ENCODE assay signal across 17 cellular contexts in the genomic region with DNA sequence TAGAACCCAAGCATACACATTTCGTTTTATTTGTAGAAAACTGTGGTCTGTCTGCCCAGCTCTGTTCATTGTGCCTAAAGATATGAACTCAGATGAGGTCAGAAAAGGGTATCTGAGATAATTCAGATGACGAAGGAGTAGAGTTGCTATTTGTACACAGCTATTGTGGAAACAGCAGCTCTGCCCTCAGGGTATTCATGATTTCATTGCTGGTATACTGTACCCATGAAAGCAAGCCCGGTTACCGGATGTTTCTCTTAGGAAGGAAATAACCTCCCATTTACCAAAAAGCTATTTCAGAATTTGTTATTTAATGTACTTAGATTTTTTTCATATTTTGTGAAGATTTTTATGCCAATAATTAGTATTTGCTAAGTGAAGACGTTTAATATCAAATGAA. TPM values are rescaled to one million over a fixed set of nuclear protein-coding genes. Genes with fewer than 3 reads are reported as not detected.
DNase-seq lines count a peak whose midpoint lies in the region; ATAC-seq, FAIRE-seq and TF ChIP-seq lines count a peak whose summit lies in the region.
"Had no signal": no experiment of that assay in that cellular context is flagged by ENCODE, and none has a peak within 500 bp of the region (broad histone marks: within the 10 kb centered on the region; RNA-seq: fewer than 3 reads in every experiment).

No MANE protein-coding gene starts in this region.

- no TSS peak for BruUV-seq in HepG2 (replicated peaks; lab: Mats Ljungman, UMichigan)

- H3K36me3 ChIP-seq in liver (ENCODE audit: control insufficient read depth in 4 of 4, insufficient read depth in 3 of 4, low read depth in 1 of 4, low read length in 3 of 4) (peaks cover 5 to 53% (median 41%) of the 10 kb centered on the region in 4 donors), HepG2 (replicated peaks in 1 of 2; ENCODE audit: control insufficient read depth in 1 of 2, insufficient read depth in 2 of 2, low read length in 2 of 2) (peaks cover 12 to 55% of the 10 kb centered on the region in 2 experiments)

- H3K9ac ChIP-seq in liver (ENCODE audit: low read depth in 1 of 2, low read length in 2 of 2) (no peak overlapping the region), HepG2 (ENCODE audit: insufficient read depth, low read depth, low read length) (no peak overlapping the region)

- in situ Hi-C loops in HepG2 (cut with HindIII; ENCODE audit: extremely low pct_ligation_motif_present, low pct_unique_long_range_greater_than_20kb), result no loop called here
- in situ Hi-C loops in SK-MEL-5 (cut with HindIII; ENCODE audit: low pct_unique_long_range_greater_than_20kb, low sequenced_read_pairs), result no loop called here

- H3K9me3 ChIP-seq in liver (ENCODE audit: control insufficient read depth in 4 of 4, low read length in 3 of 4) (no peaks in the 10 kb centered on the region), HepG2 (ENCODE audit: low read length) (no peaks in the 10 kb centered on the region)

- ATAC-seq in HepG2 (no peak), foreskin keratinocyte (peak; percentile 53)
- ATAC-seq: HCT116, Panc1 had no signal

- intact Hi-C loops in HepG2 (cut with micrococcal nuclease; ENCODE audit: unreplicated experiment) (no loop called here), head of caudate nucleus (cut with DNase I) (no loop called here)

- no peak for TF ChIP-seq POLR2A in HepG2 (IDR thresholded peaks at IDR 0.05; ENCODE audit: insufficient read depth in 1 of 2, low read depth in 2 of 2, low read length in 2 of 2)

- peaks cover 0 to 19% (median 7%) of the 10 kb centered on the region in 4 donors for H3K4me1 ChIP-seq in liver (ENCODE audit: control insufficient read depth in 4 of 4, insufficient read depth in 4 of 4, low read length in 3 of 4)
- H3K4me1 ChIP-seq in HepG2 (ENCODE audit: insufficient read depth, low read length), result peaks cover 28% of the 10 kb centered on the region
- H3K4me1 ChIP-seq in foreskin keratinocyte, result peaks cover 3% of the 10 kb centered on the region

- no peaks in the 10 kb centered on the region for H4K20me1 ChIP-seq in HepG2 (ENCODE audit: insufficient read depth, low read length)

- no peak for DNase-seq in HepG2 (ENCODE audit: low spot score)
- peak; percentile 84 for DNase-seq in SK-MEL-5 (ENCODE audit: low read depth, low spot score)
- peak; percentile 27 to 74 for DNase-seq in foreskin keratinocyte
- DNase-seq in anterior cingulate cortex (lab: John Stamatoyannopoulos, UW), result no peak
- DNase-seq in NCI-H1105 treated with DMSO at 0.1 percent for 48 hours (lab: John Stamatoyannopoulos, UW), result no peak
- no peak for DNase-seq in activated effector memory CD4-positive, alpha-beta T cell treated with anti-CD3 and anti-CD28 coated beads, Interleukin-2, amount 50 U/mL, for 16 hours
- DNase-seq in head of caudate nucleus, result no peak
- DNase-seq: CD4-positive, alpha-beta memory T cell; DND-41; GDM1; NCI-H1694; NCI-H446; NCI-H774; SHP77 had no signal

- TF ChIP-seq CTCF in liver (IDR thresholded peaks at IDR 0.05; ENCODE audit: low read depth, low read length, missing input control), result no peak
- TF ChIP-seq CTCF in HepG2 (CRISPR knock-in tag; IDR thresholded peaks at IDR 0.05), result no peak
- no peak for TF ChIP-seq CTCF in foreskin keratinocyte (conservative IDR thresholded peaks at IDR 0.05)

- POLR2A ChIA-PET in HepG2 (lab: Yijun Ruan, JAX), result no interaction called here

- 89% methylated on average over 5 of the region's 5 CpGs for WGBS in liver
- 97% methylated on average over 5 of the region's 5 CpGs for WGBS in HepG2 (ENCODE audit: low lambda C conversion rate)

- H3K4me3 ChIP-seq in liver (ENCODE audit: low read depth in 1 of 3, low read length in 3 of 3), result no peak overlapping the region
- no peak overlapping the region for H3K4me3 ChIP-seq in HepG2 (replicated peaks in 1 of 3; ENCODE audit: insufficient read depth in 1 of 3, low read depth in 2 of 3, low read length in 3 of 3)

- H3K79me2 ChIP-seq in HepG2 (ENCODE audit: insufficient read depth, low read length), result peaks cover 2% of the 10 kb centered on the region

- TF ChIP-seq EP300 in HepG2 (IDR thresholded peaks at IDR 0.05; ENCODE audit: low read depth in 2 of 2, low read length in 2 of 2), result no peak
- TF ChIP-seq EP300 in HepG2 (CRISPR knock-in tag; IDR thresholded peaks at IDR 0.05; ENCODE audit: borderline replicate concordance), result no peak

- H3K27me3 ChIP-seq in liver (ENCODE audit: control insufficient read depth in 4 of 4, insufficient read depth in 4 of 4, low read length in 3 of 4) (no peaks in the 10 kb centered on the region), HepG2 (ENCODE audit: control insufficient read depth in 1 of 2, insufficient read depth in 2 of 2, low read length in 2 of 2) (no peaks in the 10 kb centered on the region), foreskin keratinocyte (no peaks in the 10 kb centered on the region)

- TF ChIP-seq RAD21 in liver (IDR thresholded peaks at IDR 0.05) (peak in 1 of 2 donors; percentile 7), HepG2 (CRISPR knock-in tag; IDR thresholded peaks at IDR 0.05) (no peak)

- no peak overlapping the region for H2AFZ ChIP-seq in HepG2 (ENCODE audit: low read length)

- H3K27ac ChIP-seq in liver (ENCODE audit: low read depth in 1 of 2, low read length in 2 of 2) (no peak overlapping the region), HepG2 (ENCODE audit: extremely low read length, insufficient read depth, low read length) (no peak overlapping the region), foreskin keratinocyte (no peak overlapping the region)

- CTCF ChIA-PET in HepG2 (lab: Yijun Ruan, JAX; ENCODE audit: low intra/inter-chr PET ratio, low total read pairs), result no interaction called here

- H3K4me2 ChIP-seq in HepG2 (ENCODE audit: low read depth, low read length), result no peak overlapping the region

- FAIRE-seq in HepG2 (lab: Jason Lieb, UNC), result no peak

RNA-seq across cellular contexts. Expression of a gene that starts 37.8 kb away (rescaled TPM):
- total RNA-seq in liver, result 10 to 100 TPM; 20.0 to 36.8 TPM
- polyA plus RNA-seq in liver, result 10 to 100 TPM; 25.5 to 34.1 TPM
- total RNA-seq in HepG2 (2016; rRNA removed; fragmentation: Illumina TruSeq; extraction: Trizol), result 19.0 and 21.2 TPM in 2 replicates
- total RNA-seq in HepG2 (2016; cell fraction: cytosol; rRNA removed; fragmentation: Illumina TruSeq; extraction: Trizol; ENCODE audit: low read depth), result 3.7 and 4.1 TPM in 2 replicates
- 17.0 and 17.7 TPM in 2 replicates for total RNA-seq in HepG2 (2016; cell fraction: insoluble cytoplasmic fraction; rRNA removed; fragmentation: Illumina TruSeq; extraction: Trizol)
- total RNA-seq in HepG2 (2016; cell fraction: membrane; rRNA removed; fragmentation: Illumina TruSeq; extraction: Trizol), result 9.4 and 9.9 TPM in 2 replicates
- 12.5 and 12.6 TPM in 2 replicates for total RNA-seq in HepG2 (2016; cell fraction: nucleus; rRNA removed; fragmentation: Illumina TruSeq; extraction: Trizol)
- 22.3 and 22.5 TPM in 2 replicates for polyA plus RNA-seq in HepG2 (2011; rRNA removed)
- polyA plus RNA-seq in HepG2 (2011; cell fraction: cytosol; rRNA removed), result 19.5 and 21.2 TPM in 2 replicates
- 14.7 and 15.6 TPM in 2 replicates for polyA plus RNA-seq in HepG2 (2011; cell fraction: nucleus; rRNA removed)
- 22.4 and 36.2 TPM in 2 replicates for polyA plus RNA-seq in HepG2 (2012)
- 2.5 and 2.8 TPM in 2 replicates for polyA plus RNA-seq in HepG2 (2016; cell fraction: cytosol; fragmentation: Illumina TruSeq; extraction: Trizol; ENCODE audit: low read depth)
- 24.0 and 32.1 TPM in 2 replicates for polyA plus RNA-seq in HepG2 (2016; cell fraction: insoluble cytoplasmic fraction; fragmentation: Illumina TruSeq; extraction: Trizol; ENCODE audit: low read depth)
- 10.0 and 10.2 TPM in 2 replicates for polyA plus RNA-seq in HepG2 (2016; cell fraction: membrane; fragmentation: Illumina TruSeq; extraction: Trizol; ENCODE audit: low read depth)
- 29.2 and 32.0 TPM in 2 replicates for polyA plus RNA-seq in HepG2 (2016; cell fraction: nucleus; fragmentation: Illumina TruSeq; extraction: Trizol; ENCODE audit: insufficient read depth, low read depth)
- polyA minus RNA-seq in HepG2 (2011; rRNA and poly(A)+ RNA removed; ENCODE audit: low replicate concordance), result 14.4 and 37.7 TPM in 2 replicates
- 14.2 and 14.6 TPM in 2 replicates for polyA minus RNA-seq in HepG2 (2011; cell fraction: cytosol; rRNA and poly(A)+ RNA removed)
- polyA minus RNA-seq in HepG2 (2011; cell fraction: nucleus; rRNA and poly(A)+ RNA removed), result 12.0 and 16.8 TPM in 2 replicates
- total RNA-seq in SK-MEL-5 (2014; rRNA removed; shearing (Covaris generic)), result 20.5 and 21.1 TPM in 2 replicates
- polyA plus RNA-seq in SK-MEL-5 (2015; cell fraction: cytosol; rRNA removed), result 31.1 and 40.8 TPM in 2 replicates
- polyA plus RNA-seq in SK-MEL-5 (2015; cell fraction: nucleus; rRNA removed), result 23.2 and 38.4 TPM in 2 replicates
- total RNA-seq in foreskin keratinocyte, result 20.4 and 20.9 TPM in 2 replicates
- polyA plus RNA-seq in foreskin keratinocyte, result 15.8 and 18.5 TPM in 2 replicates

RNA-seq across cellular contexts. Expression of a gene that starts 39.0 kb away (rescaled TPM):
- under 1 TPM; 0.79 to 0.92 TPM for total RNA-seq in liver
- polyA plus RNA-seq in liver, result under 1 TPM; 0.19 to 0.45 TPM
- total RNA-seq in HepG2 (2016; rRNA removed; fragmentation: Illumina TruSeq; extraction: Trizol), result 7.7 and 10.8 TPM in 2 replicates
- 1.2 and 2.3 TPM in 2 replicates for total RNA-seq in HepG2 (2016; cell fraction: cytosol; rRNA removed; fragmentation: Illumina TruSeq; extraction: Trizol; ENCODE audit: low read depth)
- total RNA-seq in HepG2 (2016; cell fraction: insoluble cytoplasmic fraction; rRNA removed; fragmentation: Illumina TruSeq; extraction: Trizol), result 7.8 and 10.0 TPM in 2 replicates
- 6.5 and 6.8 TPM in 2 replicates for total RNA-seq in HepG2 (2016; cell fraction: membrane; rRNA removed; fragmentation: Illumina TruSeq; extraction: Trizol)
- 7.1 TPM in 2 replicates for total RNA-seq in HepG2 (2016; cell fraction: nucleus; rRNA removed; fragmentation: Illumina TruSeq; extraction: Trizol)
- 4.6 and 4.9 TPM in 2 replicates for polyA plus RNA-seq in HepG2 (2011; rRNA removed)
- polyA plus RNA-seq in HepG2 (2011; cell fraction: cytosol; rRNA removed), result 2.2 and 3.9 TPM in 2 replicates
- 2.4 and 3.6 TPM in 2 replicates for polyA plus RNA-seq in HepG2 (2011; cell fraction: nucleus; rRNA removed)
- 6.1 and 7.8 TPM in 2 replicates for polyA plus RNA-seq in HepG2 (2012)
- polyA plus RNA-seq in HepG2 (2016; cell fraction: cytosol; fragmentation: Illumina TruSeq; extraction: Trizol; ENCODE audit: low read depth), result 1.3 and 1.9 TPM in 2 replicates
- 8.4 and 8.8 TPM in 2 replicates for polyA plus RNA-seq in HepG2 (2016; cell fraction: insoluble cytoplasmic fraction; fragmentation: Illumina TruSeq; extraction: Trizol; ENCODE audit: low read depth)
- 3.3 and 3.5 TPM in 2 replicates for polyA plus RNA-seq in HepG2 (2016; cell fraction: membrane; fragmentation: Illumina TruSeq; extraction: Trizol; ENCODE audit: low read depth)
- polyA plus RNA-seq in HepG2 (2016; cell fraction: nucleus; fragmentation: Illumina TruSeq; extraction: Trizol; ENCODE audit: insufficient read depth, low read depth), result 7.3 and 8.2 TPM in 2 replicates
- 0.75 and 2.9 TPM in 2 replicates for polyA minus RNA-seq in HepG2 (2011; rRNA and poly(A)+ RNA removed; ENCODE audit: low replicate concordance)
- polyA minus RNA-seq in HepG2 (2011; cell fraction: cytosol; rRNA and poly(A)+ RNA removed), result 4.3 and 5.0 TPM in 2 replicates
- polyA minus RNA-seq in HepG2 (2011; cell fraction: nucleus; rRNA and poly(A)+ RNA removed), result 11.3 and 17.8 TPM in 2 replicates
- 3.3 and 3.4 TPM in 2 replicates for total RNA-seq in SK-MEL-5 (2014; rRNA removed; shearing (Covaris generic))
- 1.6 and 2.0 TPM in 2 replicates for polyA plus RNA-seq in SK-MEL-5 (2015; cell fraction: cytosol; rRNA removed)
- polyA plus RNA-seq in SK-MEL-5 (2015; cell fraction: nucleus; rRNA removed), result 2.0 and 2.8 TPM in 2 replicates
- total RNA-seq in foreskin keratinocyte, result 3.2 and 4.2 TPM in 2 replicates
- polyA plus RNA-seq in foreskin keratinocyte, result 0.83 and 0.97 TPM in 2 replicates

Comparison
In these comparisons a context has a peak if more than half of its experiments do, and no peak if none do; other contexts are left out.
1. DNase-seq: peak in SK-MEL-5 (single experiment) and foreskin keratinocyte (2 of 2); none in HepG2 (single experiment), anterior cingulate cortex (0 of 58), NCI-H1105 treated with DMSO at 0.1 percent for 48 hours (single experiment), activated effector memory CD4-positive, alpha-beta T cell treated with anti-CD3 and anti-CD28 coated beads, Interleukin-2, amount 50 U/mL, for 16 hours (single experiment) and head of caudate nucleus (0 of 42).